26 cellular contexts compared by ENCODE assay signal in genomic region chr4:132934901-132935300, GRCh38.
"Had no signal": no experiment of that assay in that cellular context is flagged by ENCODE, and none has a peak within 500 bp of the region (broad histone marks: within the 10 kb centered on the region; RNA-seq: fewer than 3 reads in every experiment).

No MANE protein-coding gene starts in this region.

- DNase-seq: activated CD4-positive, alpha-beta T cell treated with anti-CD3 and anti-CD28 coated beads for 36 hours; activated CD4-positive, alpha-beta T cell treated with anti-CD3 and anti-CD28 coated beads, Interleukin-2, amount 50 U/mL, for 4 hours; activated CD8-positive, alpha-beta memory T cell treated with anti-CD3 and anti-CD28 coated beads, Interleukin-2, amount 50 U/mL, for 48 hours; activated naive CD4-positive, alpha-beta T cell treated with Interleukin-2 at 50 U/mL for 16 hours; activated naive CD8-positive, alpha-beta T cell treated with anti-CD3 and anti-CD28 coated beads for 36 hours; activated T-cell treated with anti-CD3 and anti-CD28 coated beads, Interleukin-2, amount 50 U/mL, for 48 hours; central memory CD4-positive, alpha-beta T cell; dermis blood vessel endothelial cell; effector CD8-positive, alpha-beta T cell; gastrocnemius medialis; head of caudate nucleus; hypothalamus; islet precursor cell; left cardiac atrium; posterior cingulate gyrus; right lobe of liver; stimulated activated CD4-positive, alpha-beta T cell treated with anti-CD3 and anti-CD28 coated beads, Interleukin-15, amount 100 ng/mL, for 24 hours; stimulated activated CD4-positive, alpha-beta T cell treated with anti-CD3 and anti-CD28 coated beads, Interleukin-2, amount 100 ng/mL, for 48 hours; stimulated activated CD8-positive, alpha-beta memory T cell treated with anti-CD3 and anti-CD28 coated beads, Interleukin-4, amount 100 ng/mL, for 48 hours; stimulated activated naive B cell treated with anti-CD40 and anti-IgM and Interleukin-4, amounts not matched to agents 10 μg/mL and 1 μg/mL and 100 μg/mL, for 72 hours; testis; trophoblast cell had no signal

- H3K27me3 ChIP-seq: esophagus muscularis mucosa, gastrocnemius medialis, right lobe of liver, testis, vagina had no signal

- ATAC-seq: activated CD4-positive, alpha-beta T cell treated with anti-CD3 and anti-CD28 coated beads for 36 hours; gastrocnemius medialis; left cardiac atrium; right lobe of liver; stimulated activated naive B cell treated with anti-CD40 and anti-IgM and Interleukin-4, amounts not matched to agents 10 μg/mL and 1 μg/mL and 100 μg/mL, for 72 hours had no signal

- H3K9me3 Mint-ChIP-seq: activated naive CD8-positive, alpha-beta T cell treated with anti-CD3 and anti-CD28 coated beads for 36 hours; nephron had no signal

- H3K4me3 Mint-ChIP-seq: activated CD4-positive, alpha-beta T cell treated with anti-CD3 and anti-CD28 coated beads for 36 hours; activated naive CD8-positive, alpha-beta T cell treated with anti-CD3 and anti-CD28 coated beads for 36 hours; nephron; stimulated activated naive B cell treated with anti-CD40 and anti-IgM and Interleukin-4, amounts not matched to agents 10 μg/mL and 1 μg/mL and 100 μg/mL, for 72 hours had no signal

- H3K9me3 ChIP-seq: gastrocnemius medialis, right lobe of liver, testis, vagina had no signal

- H3K36me3 Mint-ChIP-seq: activated naive CD8-positive, alpha-beta T cell treated with anti-CD3 and anti-CD28 coated beads for 36 hours; stimulated activated naive B cell treated with anti-CD40 and anti-IgM and Interleukin-4, amounts not matched to agents 10 μg/mL and 1 μg/mL and 100 μg/mL, for 72 hours had no signal

- H3K27ac ChIP-seq: esophagus muscularis mucosa, gastrocnemius medialis, right lobe of liver, skin epidermis, testis, vagina had no signal

- H3K27ac Mint-ChIP-seq: activated CD4-positive, alpha-beta T cell treated with anti-CD3 and anti-CD28 coated beads for 36 hours; activated naive CD8-positive, alpha-beta T cell treated with anti-CD3 and anti-CD28 coated beads for 36 hours; nephron; stimulated activated naive B cell treated with anti-CD40 and anti-IgM and Interleukin-4, amounts not matched to agents 10 μg/mL and 1 μg/mL and 100 μg/mL, for 72 hours had no signal

- H3K4me1 ChIP-seq: esophagus muscularis mucosa, gastrocnemius medialis, right lobe of liver, testis, vagina had no signal

- H3K36me3 ChIP-seq: esophagus muscularis mucosa, gastrocnemius medialis, right lobe of liver, vagina had no signal

- H3K4me3 ChIP-seq: esophagus muscularis mucosa, gastrocnemius medialis, right lobe of liver, skin epidermis, testis, vagina had no signal

- H3K27me3 Mint-ChIP-seq: activated CD4-positive, alpha-beta T cell treated with anti-CD3 and anti-CD28 coated beads for 36 hours; activated naive CD8-positive, alpha-beta T cell treated with anti-CD3 and anti-CD28 coated beads for 36 hours; stimulated activated naive B cell treated with anti-CD40 and anti-IgM and Interleukin-4, amounts not matched to agents 10 μg/mL and 1 μg/mL and 100 μg/mL, for 72 hours had no signal

- H3K4me1 Mint-ChIP-seq: activated CD4-positive, alpha-beta T cell treated with anti-CD3 and anti-CD28 coated beads for 36 hours; activated naive CD8-positive, alpha-beta T cell treated with anti-CD3 and anti-CD28 coated beads for 36 hours; nephron; stimulated activated naive B cell treated with anti-CD40 and anti-IgM and Interleukin-4, amounts not matched to agents 10 μg/mL and 1 μg/mL and 100 μg/mL, for 72 hours had no signal
